ENCODE assay signal across 1 cellular context in genomic region chr19:12800873-12801465, GRCh38.
TF ChIP-seq lines count a peak whose summit lies in the region.

No MANE protein-coding gene starts in this region.

TF ChIP-seq in K562, 482 proteins besides CTCF, POLR2A, EP300 and RAD21 (continues in another document):
- TF ChIP-seq ZBTB1 (CRISPR knock-in tag; IDR thresholded peaks at IDR 0.05; ENCODE audit: borderline replicate concordance, low read depth) (no peak), HLTF (IDR thresholded peaks at IDR 0.05) (no peak), ZKSCAN3 (CRISPR knock-in tag; IDR thresholded peaks at IDR 0.05) (no peak), THRA (IDR thresholded peaks at IDR 0.05) (no peak), ZNF224 (CRISPR knock-in tag; IDR thresholded peaks at IDR 0.05) (no peak), DMBX1 (CRISPR knock-in tag; IDR thresholded peaks at IDR 0.05; ENCODE audit: borderline replicate concordance) (no peak), MBD2 (IDR thresholded peaks at IDR 0.05; ENCODE audit: borderline replicate concordance, low read depth) (no peak), C11orf30 (IDR thresholded peaks at IDR 0.05; ENCODE audit: low read depth) (peak; percentile 47), ZNF263 (CRISPR knock-in tag; IDR thresholded peaks at IDR 0.05; ENCODE audit: borderline replicate concordance) (peak; percentile 95), POLR3G (IDR thresholded peaks at IDR 0.05; ENCODE audit: extremely low read depth, insufficient read length, insufficient replicate concordance) (no peak), NR2F6 (CRISPR knock-in tag; IDR thresholded peaks at IDR 0.05) (no peak), CBFA2T3 (IDR thresholded peaks at IDR 0.05) (no peak), KAT2B (IDR thresholded peaks at IDR 0.05; ENCODE audit: low read depth, low read length) (no peak), ATF7 (IDR thresholded peaks at IDR 0.05) (no peak), SP2 (IDR thresholded peaks at IDR 0.05; ENCODE audit: extremely low read depth, low read depth, low read length, poor library complexity, severe bottlenecking) (no peak), ZNF75A (CRISPR knock-in tag; IDR thresholded peaks at IDR 0.05) (no peak), CBX5 (IDR thresholded peaks at IDR 0.05; ENCODE audit: borderline replicate concordance, low read depth) (no peak), RFX5 (IDR thresholded peaks at IDR 0.05; ENCODE audit: low read depth, low read length) (no peak), ATF2 (CRISPR knock-in tag; IDR thresholded peaks at IDR 0.05) (no peak), BRF2 (IDR thresholded peaks at IDR 0.05; ENCODE audit: borderline replicate concordance, insufficient read depth, insufficient read length) (no peak), ZBTB11 (CRISPR knock-in tag; IDR thresholded peaks at IDR 0.05) (no peak), ZNF668 (CRISPR knock-in tag; IDR thresholded peaks at IDR 0.05) (no peak), RNF2 (IDR thresholded peaks at IDR 0.05) (no peak), HNRNPK (IDR thresholded peaks at IDR 0.05; ENCODE audit: low read depth, low read length, poor library complexity, severe bottlenecking) (no peak), TAF15 (IDR thresholded peaks at IDR 0.05; ENCODE audit: low read depth, low read length) (no peak), GTF2E2 (tag; IDR thresholded peaks at IDR 0.05) (peak; percentile 54; the same call in 1 of the 2 replicates), ZNF778 (CRISPR knock-in tag; IDR thresholded peaks at IDR 0.05) (no peak), FOSL1 (tag; conservative IDR thresholded peaks at IDR 0.05) (no peak; the same call in 1 of the 2 replicates), ZNF512 (tag; IDR thresholded peaks at IDR 0.05) (no peak), SREBF2 (CRISPR knock-in tag; IDR thresholded peaks at IDR 0.05) (no peak), UBTF (IDR thresholded peaks at IDR 0.05; ENCODE audit: borderline replicate concordance in 1 of 2, low read depth in 2 of 2, low read length in 2 of 2) (peak in 1 of 2 experiments; percentile 24; a peak in 1 of 4 replicates), YY1 (IDR thresholded peaks at IDR 0.05; ENCODE audit: borderline replicate concordance in 1 of 3, control insufficient read depth in 1 of 3, extremely low read depth in 1 of 3, insufficient read depth in 3 of 3, insufficient read length in 1 of 3, insufficient replicate concordance in 2 of 3, low read depth in 1 of 3, low read length in 2 of 3) (peak in 1 of 3 experiments; percentile 38), ZFP91 (CRISPR knock-in tag; IDR thresholded peaks at IDR 0.05) (no peak), ZNF316 (IDR thresholded peaks at IDR 0.05) (peak; percentile 31; the same call in 1 of the 2 replicates), VEZF1 (CRISPR knock-in tag; IDR thresholded peaks at IDR 0.05) (no peak), CREB3L1 (IDR thresholded peaks at IDR 0.05; ENCODE audit: borderline replicate concordance, low read depth) (no peak), ZNF217 (CRISPR knock-in tag; IDR thresholded peaks at IDR 0.05) (no peak), NR0B1 (IDR thresholded peaks at IDR 0.05; ENCODE audit: partially characterized antibody) (no peak), HES1 (IDR thresholded peaks at IDR 0.05; ENCODE audit: low read depth) (no peak), CTCFL (IDR thresholded peaks at IDR 0.05; ENCODE audit: borderline replicate concordance, insufficient read depth, low read depth, low read length, poor library complexity, severe bottlenecking) (no peak)
